In the genomic region with DNA sequence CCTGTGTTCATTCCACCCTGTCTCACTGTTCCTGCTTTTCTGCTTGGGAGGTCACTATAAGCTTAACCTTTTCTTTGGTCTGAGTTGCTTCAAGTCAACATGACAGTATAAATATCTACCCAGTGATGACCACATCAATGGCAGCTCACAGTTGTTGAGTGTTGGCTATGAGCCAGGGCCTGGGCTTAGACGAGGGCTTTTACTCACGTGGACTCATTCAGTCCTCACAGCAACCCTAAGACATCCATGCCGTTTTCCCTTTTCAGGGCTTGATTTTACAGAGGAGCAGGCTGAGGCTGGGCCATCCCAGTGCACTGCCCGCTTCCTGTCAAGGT, we compare ENCODE assay signal across 8 cellular contexts. TPM values are rescaled to one million over a fixed set of nuclear protein-coding genes. Genes with fewer than 3 reads are reported as not detected.
DNase-seq lines count a peak whose midpoint lies in the region; ATAC-seq and TF ChIP-seq lines count a peak whose summit lies in the region.

No MANE protein-coding gene starts in this region.

- H3K27ac ChIP-seq in Peyer's patch (peak overlapping the region; percentile 86 to 93 (median 88)), neural progenitor cell (no peak overlapping the region)

- H3K9me3 ChIP-seq in Peyer's patch (no peaks in the 10 kb centered on the region), neural progenitor cell (ENCODE audit: low read depth) (no peaks in the 10 kb centered on the region)

- H3K27me3 ChIP-seq in Peyer's patch = no peaks in the 10 kb centered on the region
- no peaks in the 10 kb centered on the region for H3K27me3 ChIP-seq in neural progenitor cell

- H3K4me3 ChIP-seq in Peyer's patch = no peak overlapping the region
- no peak overlapping the region for H3K4me3 ChIP-seq in neural progenitor cell

- peaks cover 51% of the 10 kb centered on the region for H3K36me3 Mint-ChIP-seq in neural progenitor cell

- H3K4me1 Mint-ChIP-seq in neural progenitor cell = peaks cover 15% of the 10 kb centered on the region

- H3K4me3 Mint-ChIP-seq in neural progenitor cell = no peak overlapping the region

- no peaks in the 10 kb centered on the region for H3K9me3 Mint-ChIP-seq in neural progenitor cell

- H3K4me1 ChIP-seq in Peyer's patch = peaks cover 0 to 50% (median 37%) of the 10 kb centered on the region in 4 donors
- no peaks in the 10 kb centered on the region for H3K4me1 ChIP-seq in neural progenitor cell

- H3K36me3 ChIP-seq in Peyer's patch (peaks cover 0 to 84% (median 0%) of the 10 kb centered on the region in 3 donors), neural progenitor cell (peaks cover 4% of the 10 kb centered on the region)

- H3K27ac Mint-ChIP-seq in neural progenitor cell = peak overlapping the region; percentile 53

- peak; percentile 87 for DNase-seq in COLO829 (ENCODE audit: low spot score)
- peak; percentile 45 to 77 (median 52) for DNase-seq in Peyer's patch
- peak; percentile 51 for DNase-seq in effector CD8-positive, alpha-beta T cell (lab: John Stamatoyannopoulos, UW)
- no peak for DNase-seq in neural progenitor cell (ENCODE audit: low spot score)
- DNase-seq in cerebellar cortex (ENCODE audit: low spot score) = no peak
- no peak for DNase-seq in NCI-H524 treated with DMSO at 0.1 percent for 48 hours (lab: John Stamatoyannopoulos, UW)
- DNase-seq in HuH-7.5 (ENCODE audit: low spot score) = no peak

- H4K20me1 ChIP-seq in neural progenitor cell (ENCODE audit: low read depth) = peaks cover 31% of the 10 kb centered on the region

- no peak overlapping the region for H3K9ac ChIP-seq in neural progenitor cell

- TF ChIP-seq POLR2A in Peyer's patch (IDR thresholded peaks at IDR 0.05) = no peak

- H3F3A ChIP-seq in neural progenitor cell (ENCODE audit: low read depth) = peaks cover 8% of the 10 kb centered on the region

- no peak for ATAC-seq in GM21390 (IDR thresholded peaks at IDR 0.05; ENCODE audit: unreplicated experiment)

- H3K27me3 Mint-ChIP-seq in neural progenitor cell (ENCODE audit: insufficient read depth, low read depth) = peaks cover 4% of the 10 kb centered on the region

- TF ChIP-seq CTCF in Peyer's patch (IDR thresholded peaks at IDR 0.05) (no peak), neural progenitor cell (IDR thresholded peaks at IDR 0.05) (no peak)

- no peak overlapping the region for H2AFZ ChIP-seq in neural progenitor cell (replicated peaks)

- no peaks in the 10 kb centered on the region for H3K79me2 ChIP-seq in neural progenitor cell (ENCODE audit: low read depth)

- no peak overlapping the region for H3K4me2 ChIP-seq in neural progenitor cell

RNA-seq across cellular contexts. Expression of a gene that starts 10.2 kb away (rescaled TPM):
- 10 to 100 TPM; 17.9 to 33.0 (median 29.6) TPM for total RNA-seq in Peyer's patch
- total RNA-seq in neural progenitor cell (ENCODE audit: low replicate concordance) = 14.1 and 19.1 TPM in 2 replicates

RNA-seq across cellular contexts. Expression of a gene that starts 35.5 kb away (rescaled TPM):
- total RNA-seq in Peyer's patch (100 to 1,000 TPM; 123 to 244 (median 167) TPM), neural progenitor cell (ENCODE audit: low replicate concordance) (126 and 188 TPM in 2 replicates)

RNA-seq across cellular contexts. Expression of a gene that starts 54.0 kb away (rescaled TPM):
- total RNA-seq in Peyer's patch (10 to 100 TPM in 3 of 4 donors, 1 to 10 TPM in 1; 6.8 to 80.9 (median 22.9) TPM), neural progenitor cell (ENCODE audit: low replicate concordance) (0.65 and 1.3 TPM in 2 replicates)

Comparison
In these comparisons a context has a peak if more than half of its experiments do, and no peak if none do; other contexts are left out.
1. DNase-seq: peak in COLO829 (single experiment), Peyer's patch (3 of 3) and effector CD8-positive, alpha-beta T cell (single experiment); none in neural progenitor cell (single experiment), cerebellar cortex (single experiment), NCI-H524 treated with DMSO at 0.1 percent for 48 hours (single experiment) and HuH-7.5 (single experiment).